Comparison of ENCODE assay signal across 8 cellular contexts in the genomic region with DNA sequence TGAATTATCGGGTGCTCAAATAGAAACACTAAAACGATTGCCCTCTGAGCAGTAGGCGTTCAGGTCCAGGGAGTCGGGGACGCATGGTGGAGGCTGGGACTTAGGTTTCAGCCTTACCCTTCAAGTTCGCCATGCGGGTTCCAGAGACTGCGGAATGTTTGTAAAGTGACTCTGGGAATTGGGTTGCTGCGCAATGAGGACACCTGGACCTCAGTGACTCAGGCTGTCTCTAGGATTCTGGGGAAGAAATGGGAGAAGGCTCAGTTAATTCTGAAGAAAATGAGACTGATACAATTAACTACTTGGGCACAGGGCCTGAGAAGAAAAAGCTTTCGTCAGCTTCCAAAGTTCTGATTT. TPM values are rescaled to one million over a fixed set of nuclear protein-coding genes. Genes with fewer than 3 reads are reported as not detected.
DNase-seq lines count a peak whose midpoint lies in the region; ATAC-seq, FAIRE-seq and TF ChIP-seq lines count a peak whose summit lies in the region.

No MANE protein-coding gene starts in this region.

- POLR2A ChIA-PET in HepG2 (lab: Yijun Ruan, JAX) = interaction anchor here (0.5 to 2.4 kb wide), 4 partner anchors 20 to 27 kb away, joined by 4 to 19 read pairs (median 8); no protein-coding TSS in a partner anchor

- no peaks in the 10 kb centered on the region for H3K9me3 Mint-ChIP-seq in activated naive CD4-positive, alpha-beta T cell treated with anti-CD3 and anti-CD28 coated beads, Interleukin-2, amount 10 ng/mL, durations not matched to agents 7 days and 5 days

- H3K27ac ChIP-seq in HepG2 (ENCODE audit: extremely low read length, insufficient read depth, low read length) (no peak overlapping the region), upper lobe of left lung (peak overlapping the region; percentile 91 to 98 (median 97))

- peak; percentile 40 for ATAC-seq in HepG2
- ATAC-seq in upper lobe of left lung (ENCODE audit: low FRiP score in 2 of 2) = peak; percentile 1 to 7

- in situ Hi-C loops in astrocyte of the spinal cord (cut with HindIII; ENCODE audit: low sequenced_read_pairs) = no loop called here
- in situ Hi-C loops in HepG2 (cut with HindIII; ENCODE audit: extremely low pct_ligation_motif_present, low pct_unique_long_range_greater_than_20kb) = no loop called here

- H3K27me3 Mint-ChIP-seq in activated naive CD4-positive, alpha-beta T cell treated with anti-CD3 and anti-CD28 coated beads, Interleukin-2, amount 10 ng/mL, durations not matched to agents 7 days and 5 days = peaks cover 52% of the 10 kb centered on the region

- no TSS peak for BruUV-seq in HepG2 (replicated peaks; lab: Mats Ljungman, UMichigan)

- H3K4me3 ChIP-seq in astrocyte of the spinal cord (ENCODE audit: low read depth, low read length) = peak overlapping the region; percentile 75
- peak overlapping the region; percentile 69 to 78 (median 76) for H3K4me3 ChIP-seq in HepG2 (replicated peaks in 1 of 3; ENCODE audit: insufficient read depth in 1 of 3, low read depth in 2 of 3, low read length in 3 of 3)
- peak overlapping the region; percentile 31 to 86 (median 74) for H3K4me3 ChIP-seq in upper lobe of left lung

- H4K20me1 ChIP-seq in HepG2 (ENCODE audit: insufficient read depth, low read length) = no peaks in the 10 kb centered on the region

- WGBS in HepG2 (ENCODE audit: low lambda C conversion rate) = 3% methylated on average over 6 of the region's 10 CpGs
- WGBS in upper lobe of left lung, 2 donors = 44 to 55% methylated on average over 10 of the region's 10 CpGs

- no peak for FAIRE-seq in HepG2 (lab: Jason Lieb, UNC)

- TF ChIP-seq POLR2A in HepG2 (IDR thresholded peaks at IDR 0.05; ENCODE audit: insufficient read depth in 1 of 2, low read depth in 2 of 2, low read length in 2 of 2) (no peak), upper lobe of left lung (IDR thresholded peaks at IDR 0.05) (no peak)

- peaks cover 8% of the 10 kb centered on the region for H3K79me2 ChIP-seq in HepG2 (ENCODE audit: insufficient read depth, low read length)

- TF ChIP-seq CTCF in astrocyte of the spinal cord (IDR thresholded peaks at IDR 0.05; ENCODE audit: low read depth, low read length) (no peak), HepG2 (CRISPR knock-in tag; IDR thresholded peaks at IDR 0.05) (no peak), upper lobe of left lung (IDR thresholded peaks at IDR 0.05) (no peak)

- H3K9me3 ChIP-seq in HepG2 (ENCODE audit: low read length) (no peaks in the 10 kb centered on the region), upper lobe of left lung (no peaks in the 10 kb centered on the region)

- intact Hi-C loops in HepG2 (cut with micrococcal nuclease; ENCODE audit: unreplicated experiment) = no loop called here

- H3K36me3 ChIP-seq in HepG2 (replicated peaks in 1 of 2; ENCODE audit: control insufficient read depth in 1 of 2, insufficient read depth in 2 of 2, low read length in 2 of 2) = 0 out of 5 replicates have a peak, but pooled peaks cover 0 to 3% of the 10 kb centered on the region in 2 experiments
- H3K36me3 ChIP-seq in upper lobe of left lung = no peaks in the 10 kb centered on the region

- H3K36me3 Mint-ChIP-seq in activated naive CD4-positive, alpha-beta T cell treated with anti-CD3 and anti-CD28 coated beads, Interleukin-2, amount 10 ng/mL, durations not matched to agents 7 days and 5 days = peaks cover 22% of the 10 kb centered on the region

- peaks cover 45% of the 10 kb centered on the region for H3K4me1 Mint-ChIP-seq in activated naive CD4-positive, alpha-beta T cell treated with anti-CD3 and anti-CD28 coated beads, Interleukin-2, amount 10 ng/mL, durations not matched to agents 7 days and 5 days

- CTCF ChIA-PET in activated naive CD4-positive, alpha-beta T cell treated with anti-CD3 and anti-CD28 coated beads, Interleukin-2, amount 10 ng/mL, durations not matched to agents 7 days and 5 days (lab: Charles Lee) = no interaction called here
- CTCF ChIA-PET in HepG2 (lab: Yijun Ruan, JAX; ENCODE audit: low intra/inter-chr PET ratio, low total read pairs) = no interaction called here

- H3K27ac Mint-ChIP-seq in activated naive CD4-positive, alpha-beta T cell treated with anti-CD3 and anti-CD28 coated beads, Interleukin-2, amount 10 ng/mL, durations not matched to agents 7 days and 5 days = no peak overlapping the region

- H3K27me3 ChIP-seq in HepG2 (ENCODE audit: control insufficient read depth in 1 of 2, insufficient read depth in 2 of 2, low read length in 2 of 2) (peaks cover 2 to 14% of the 10 kb centered on the region in 2 experiments; a peak in 3 of 5 replicates), upper lobe of left lung (no peaks in the 10 kb centered on the region)

- H3K4me3 Mint-ChIP-seq in activated naive CD4-positive, alpha-beta T cell treated with anti-CD3 and anti-CD28 coated beads, Interleukin-2, amount 10 ng/mL, durations not matched to agents 7 days and 5 days = peak overlapping the region; percentile 72

- no peak for TF ChIP-seq EP300 in HepG2 (IDR thresholded peaks at IDR 0.05; ENCODE audit: low read depth in 2 of 2, low read length in 2 of 2)
- no peak for TF ChIP-seq EP300 in HepG2 (CRISPR knock-in tag; IDR thresholded peaks at IDR 0.05; ENCODE audit: borderline replicate concordance)
- TF ChIP-seq EP300 in upper lobe of left lung (IDR thresholded peaks at IDR 0.05) = no peak

- peak overlapping the region; percentile 92 for H3K4me2 ChIP-seq in HepG2 (ENCODE audit: low read depth, low read length)

- no peak for DNase-seq in activated naive CD4-positive, alpha-beta T cell treated with anti-CD3 and anti-CD28 coated beads, Interleukin-2, amount 10 ng/mL, durations not matched to agents 7 days and 5 days
- DNase-seq in activated naive CD4-positive, alpha-beta T cell (lab: John Stamatoyannopoulos, UW) = no peak
- DNase-seq in astrocyte of the spinal cord (ENCODE audit: low read depth, low spot score) = no peak
- DNase-seq in HepG2 (ENCODE audit: low spot score) = peak; percentile 34
- no peak for DNase-seq in upper lobe of left lung
- DNase-seq in germinal center (ENCODE audit: low spot score) = no peak
- DNase-seq in DMS114 treated with DMSO at 0.1 percent for 48 hours (lab: John Stamatoyannopoulos, UW; ENCODE audit: unreplicated experiment) = no peak
- no peak for DNase-seq in superior temporal gyrus (ENCODE audit: extremely low spot score)

- H3K4me1 ChIP-seq in HepG2 (ENCODE audit: insufficient read depth, low read length) (peaks cover 32% of the 10 kb centered on the region), upper lobe of left lung (peaks cover 34 to 75% (median 50%) of the 10 kb centered on the region in 4 donors)

- peak overlapping the region; percentile 66 for H3K9ac ChIP-seq in HepG2 (ENCODE audit: insufficient read depth, low read depth, low read length)

- H2AFZ ChIP-seq in HepG2 (ENCODE audit: low read length) = no peak overlapping the region

- no peak for TF ChIP-seq RAD21 in HepG2 (CRISPR knock-in tag; IDR thresholded peaks at IDR 0.05)

TF ChIP-seq in HepG2, 621 proteins besides CTCF, POLR2A, EP300 and RAD21 (continues in another document):
- TF ChIP-seq KLF11 (CRISPR knock-in tag; IDR thresholded peaks at IDR 0.05) (no peak), PHF20 (CRISPR knock-in tag; IDR thresholded peaks at IDR 0.05) (no peak), CREB3 (CRISPR knock-in tag; IDR thresholded peaks at IDR 0.05) (no peak), PPARG (CRISPR knock-in tag; conservative IDR thresholded peaks at IDR 0.05) (no peak), ZNF317 (CRISPR knock-in tag; IDR thresholded peaks at IDR 0.05) (no peak; the same call in 1 of the 2 replicates), POLR2AphosphoS5 (IDR thresholded peaks at IDR 0.05; ENCODE audit: low read depth, low read length) (no peak), SAP130 (CRISPR knock-in tag; IDR thresholded peaks at IDR 0.05; ENCODE audit: low read depth) (peak; percentile 6; the same call in 1 of the 2 replicates), NBN (conservative IDR thresholded peaks at IDR 0.05) (no peak)

RNA-seq across cellular contexts. Expression of gene LGALS3, which starts 1.1 kb away (rescaled TPM):
- total RNA-seq in HepG2 (2016; rRNA removed; fragmentation: Illumina TruSeq; extraction: Trizol) (5.0 and 6.3 TPM in 2 replicates), upper lobe of left lung (100 to 1,000 TPM; 205 to 710 (median 440) TPM)
- total RNA-seq in HepG2 (2016; cell fraction: cytosol; rRNA removed; fragmentation: Illumina TruSeq; extraction: Trizol; ENCODE audit: low read depth) = 2.6 and 3.6 TPM in 2 replicates
- total RNA-seq in HepG2 (2016; cell fraction: insoluble cytoplasmic fraction; rRNA removed; fragmentation: Illumina TruSeq; extraction: Trizol) = 6.6 and 7.4 TPM in 2 replicates
- 2.7 and 2.8 TPM in 2 replicates for total RNA-seq in HepG2 (2016; cell fraction: membrane; rRNA removed; fragmentation: Illumina TruSeq; extraction: Trizol)
- 2.9 TPM in 2 replicates for total RNA-seq in HepG2 (2016; cell fraction: nucleus; rRNA removed; fragmentation: Illumina TruSeq; extraction: Trizol)
- 92.2 and 97.4 TPM in 2 replicates for polyA plus RNA-seq in HepG2 (2011; rRNA removed)
- polyA plus RNA-seq in HepG2 (2011; cell fraction: cytosol; rRNA removed) = 78.8 and 85.7 TPM in 2 replicates
- 48.6 and 48.9 TPM in 2 replicates for polyA plus RNA-seq in HepG2 (2011; cell fraction: nucleus; rRNA removed)
- 16.0 and 39.9 TPM in 2 replicates for polyA plus RNA-seq in HepG2 (2012)
- 5.0 and 5.9 TPM in 2 replicates for polyA plus RNA-seq in HepG2 (2016; cell fraction: cytosol; fragmentation: Illumina TruSeq; extraction: Trizol; ENCODE audit: low read depth)
- 10.5 and 10.8 TPM in 2 replicates for polyA plus RNA-seq in HepG2 (2016; cell fraction: insoluble cytoplasmic fraction; fragmentation: Illumina TruSeq; extraction: Trizol; ENCODE audit: low read depth)
- 3.3 TPM in 2 replicates for polyA plus RNA-seq in HepG2 (2016; cell fraction: membrane; fragmentation: Illumina TruSeq; extraction: Trizol; ENCODE audit: low read depth)
- polyA plus RNA-seq in HepG2 (2016; cell fraction: nucleus; fragmentation: Illumina TruSeq; extraction: Trizol; ENCODE audit: insufficient read depth, low read depth) = 6.0 and 6.6 TPM in 2 replicates
- polyA minus RNA-seq in HepG2 (2011; rRNA and poly(A)+ RNA removed; ENCODE audit: low replicate concordance) = 42.0 and 143 TPM in 2 replicates
- polyA minus RNA-seq in HepG2 (2011; cell fraction: cytosol; rRNA and poly(A)+ RNA removed) = 30.7 and 33.1 TPM in 2 replicates
- polyA minus RNA-seq in HepG2 (2011; cell fraction: nucleus; rRNA and poly(A)+ RNA removed) = 12.0 and 17.0 TPM in 2 replicates

Comparison
In these comparisons a context has a peak if more than half of its experiments do, and no peak if none do; other contexts are left out.
1. RNA of gene LGALS3, which starts 1.1 kb away (total RNA-seq): 205 to 710 TPM in upper lobe of left lung; 2.6 to 7.4 TPM in HepG2; every median in the first group is over 10 times any median in the second.
2. Peak in every context shown above with its lines, with median percentiles within 50 percentile points of each other: H3K4me3 ChIP-seq.